In the genomic region with DNA sequence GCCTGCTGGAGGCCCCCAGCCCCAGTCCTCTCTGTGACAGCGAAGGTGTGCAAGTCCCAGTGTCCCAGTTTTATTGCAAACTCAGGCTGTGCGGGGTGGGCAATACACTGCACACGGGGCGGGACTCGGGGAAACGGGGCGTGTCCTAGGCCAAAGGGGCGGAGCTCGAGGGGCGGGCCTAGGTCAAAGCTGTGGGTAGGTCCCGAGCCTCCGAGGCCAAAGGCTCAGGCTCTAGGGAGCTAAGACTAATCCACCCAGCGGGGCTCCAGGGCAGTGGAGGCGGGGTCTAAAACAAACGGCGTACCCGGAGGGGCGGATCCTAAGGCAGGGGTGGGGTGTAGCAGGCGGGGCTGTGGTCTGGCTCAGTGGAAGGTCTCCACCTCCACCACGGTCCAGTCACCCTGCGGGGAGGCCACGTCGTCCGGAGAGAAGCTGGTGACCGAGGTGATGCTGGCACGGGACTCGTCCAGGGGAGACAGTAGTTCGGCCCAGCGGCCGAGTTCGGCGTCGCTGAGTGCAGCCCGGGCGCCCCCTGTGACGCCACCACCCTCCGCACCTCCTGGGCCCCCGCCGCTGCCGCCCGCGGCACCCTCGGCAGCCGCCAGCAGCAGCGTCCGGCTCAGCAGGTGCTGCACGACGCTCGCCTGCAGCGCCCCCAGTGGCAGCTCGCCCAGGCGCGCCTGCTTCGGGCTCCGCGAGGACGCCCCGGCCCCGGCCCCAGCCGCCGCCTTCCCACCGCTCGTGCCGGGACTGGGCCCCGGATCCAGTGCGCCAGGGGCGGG, we compare ENCODE assay signal across 8 cellular contexts. TPM values are rescaled to one million over a fixed set of nuclear protein-coding genes. Genes with fewer than 3 reads are reported as not detected.
DNase-seq lines count a peak whose midpoint lies in the region; ATAC-seq and TF ChIP-seq lines count a peak whose summit lies in the region.

No MANE protein-coding gene starts in this region.

- no peak for TF ChIP-seq POLR2A in gastrocnemius medialis (IDR thresholded peaks at IDR 0.05)

- H3K9me3 ChIP-seq in adipocyte (ENCODE audit: control insufficient read depth, low read length) = no peaks in the 10 kb centered on the region
- no peaks in the 10 kb centered on the region for H3K9me3 ChIP-seq in gastrocnemius medialis

- intact Hi-C loops in gastrocnemius medialis (cut with DNase I; ENCODE audit: low total_unique reads) = loop anchor here (1.0 kb wide), 1 partner anchor 40 kb away; no protein-coding TSS in a partner anchor

- peaks cover 15% of the 10 kb centered on the region for H3K4me1 ChIP-seq in adipocyte (ENCODE audit: control insufficient read depth, insufficient read depth, low read length)
- peaks cover 7 to 8% of the 10 kb centered on the region in 2 donors for H3K4me1 ChIP-seq in gastrocnemius medialis

- in situ Hi-C loops in gastrocnemius medialis (cut with MboI; ENCODE audit: low sequenced_read_pairs in 4 of 4) = no loop called here

- TF ChIP-seq CTCF in gastrocnemius medialis (IDR thresholded peaks at IDR 0.05 in 4 of 5, conservative IDR thresholded peaks at IDR 0.05 in 1 of 5) = peak in 4 of 5 experiments; percentile 45 to 88 (median 78)

- no peak overlapping the region for H3K27ac ChIP-seq in gastrocnemius medialis

- peaks cover 18% of the 10 kb centered on the region for H3K27me3 ChIP-seq in adipocyte (replicated peaks; ENCODE audit: control insufficient read depth, insufficient read depth, low read length)
- peaks cover 39 to 68% (median 61%) of the 10 kb centered on the region in 3 donors for H3K27me3 ChIP-seq in gastrocnemius medialis

- ATAC-seq in GM19351 (IDR thresholded peaks at IDR 0.05; ENCODE audit: unreplicated experiment) (peak; percentile 58), HG03442 (IDR thresholded peaks at IDR 0.05; ENCODE audit: unreplicated experiment) (peak; percentile 65), gastrocnemius medialis (peak; percentile 59 to 75)

- H3K36me3 ChIP-seq in adipocyte (ENCODE audit: control insufficient read depth, insufficient read depth, low read length, severe bottlenecking) (no peaks in the 10 kb centered on the region), gastrocnemius medialis (no peaks in the 10 kb centered on the region)

- H3K9ac ChIP-seq in adipocyte (ENCODE audit: low read length) = no peak overlapping the region

- peak; percentile 70 to 76 for DNase-seq in AML-193 (lab: John Stamatoyannopoulos, UW)
- peak; percentile 93 for DNase-seq in SW480 (ENCODE audit: low spot score)
- DNase-seq in adipocyte (ENCODE audit: low read depth) = peak; percentile 80
- peak in 29 of 51 donors; percentile 15 to 71 (median 50) for DNase-seq in hypothalamus (lab: John Stamatoyannopoulos, UW)
- DNase-seq in gastrocnemius medialis = peak in 1 of 2 donors; percentile 35
- no peak for DNase-seq in NCI-H1694 (lab: John Stamatoyannopoulos, UW)

- peak overlapping the region; percentile 54 for H3K4me3 ChIP-seq in adipocyte (ENCODE audit: low read length)
- peak overlapping the region; percentile 45 to 66 (median 50) for H3K4me3 ChIP-seq in gastrocnemius medialis

RNA-seq across cellular contexts. Expression of a gene that starts 5.3 kb away (rescaled TPM):
- not detected for total RNA-seq in gastrocnemius medialis

RNA-seq across cellular contexts. Expression of a gene that starts 19.4 kb away (rescaled TPM):
- total RNA-seq in gastrocnemius medialis = 1 to 10 TPM in 1 of 4 donors, not detected in 3; 2.1 TPM

RNA-seq across cellular contexts. Expression of a gene that starts 34.8 kb away (rescaled TPM):
- 10 to 100 TPM; 17.7 to 41.7 (median 32.9) TPM for total RNA-seq in gastrocnemius medialis

RNA-seq across cellular contexts. Expression of a gene that starts 38.8 kb away (rescaled TPM):
- 10 to 100 TPM; 17.5 to 24.6 (median 20.4) TPM for total RNA-seq in gastrocnemius medialis

RNA-seq across cellular contexts. Expression of a gene that starts 45.8 kb away (rescaled TPM):
- 1 to 10 TPM in 2 of 4 donors, under 1 TPM in 1, not detected in 1; 0.62 to 2.6 (median 1.5) TPM for total RNA-seq in gastrocnemius medialis
